ENCODE assay signal across 10 cellular contexts in the genomic region with DNA sequence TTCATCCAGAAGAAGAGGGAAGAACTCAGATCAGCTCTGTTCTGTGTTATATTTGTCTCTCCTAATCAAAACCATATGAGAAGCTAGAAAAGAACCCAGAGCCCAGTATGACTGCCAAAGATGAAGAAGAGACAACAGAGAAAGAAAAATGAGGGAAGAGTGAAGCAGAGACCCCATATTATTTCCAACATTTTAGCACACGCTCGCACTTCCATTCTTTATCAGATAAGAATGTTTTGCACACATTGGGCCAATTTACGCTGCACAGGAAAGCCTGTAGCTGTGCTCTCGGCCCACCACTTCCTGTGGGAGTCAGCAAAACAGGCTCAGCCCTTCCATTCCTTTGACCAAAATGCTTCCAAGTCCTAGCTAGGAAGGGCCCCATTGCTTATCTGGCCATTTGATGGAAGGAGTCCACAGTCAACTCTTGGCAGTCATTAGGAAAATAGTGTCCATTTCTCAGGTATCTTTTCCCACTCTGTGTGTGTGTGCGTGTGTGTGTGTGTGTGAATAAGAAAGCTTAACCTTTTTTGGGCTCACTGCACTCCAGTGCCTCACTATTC.
A peak's percentile ranks its signal among the peaks of the same experiment; 100 is the strongest.
DNase-seq lines count a peak whose midpoint lies in the region; ATAC-seq and TF ChIP-seq lines count a peak whose summit lies in the region.
"Had no signal": no experiment of that assay in that cellular context is flagged by ENCODE, and none has a peak within 500 bp of the region (broad histone marks: within the 10 kb centered on the region; RNA-seq: fewer than 3 reads in every experiment).

No MANE protein-coding gene starts in this region.

- H3K9me3 Mint-ChIP-seq in activated naive CD4-positive, alpha-beta T cell treated with anti-CD3 and anti-CD28 coated beads, Interleukin-2, amount 10 ng/mL, durations not matched to agents 7 days and 5 days: no peaks in the 10 kb centered on the region
- no peaks in the 10 kb centered on the region for H3K9me3 Mint-ChIP-seq in endothelial cell (ENCODE audit: unreplicated experiment)

- DNase-seq in activated CD4-positive, alpha-beta T cell treated with anti-CD3 and anti-CD28 coated beads for 48 hours: peak; percentile 35
- no peak for DNase-seq in activated CD4-positive, alpha-beta T cell treated with anti-CD3 and anti-CD28 coated beads for 1 hour
- DNase-seq in activated naive CD4-positive, alpha-beta T cell treated with anti-CD3 and anti-CD28 coated beads, Interleukin-2, amount 10 ng/mL, durations not matched to agents 7 days and 5 days: peak; percentile 48
- peak; percentile 59 for DNase-seq in left ventricle myocardium superior
- peak; percentile 14 for DNase-seq in testis
- no peak for DNase-seq in cortex of kidney (lab: John Stamatoyannopoulos, UW)
- DNase-seq in endothelial cell (ENCODE audit: low spot score): no peak
- DNase-seq in SHP77 treated with DMSO at 0.1 percent for 48 hours (lab: John Stamatoyannopoulos, UW): no peak
- DNase-seq: NCI-H1417 had no signal

- ATAC-seq in left ventricle myocardium superior: peak; percentile 89

- no peaks in the 10 kb centered on the region for H3K36me3 Mint-ChIP-seq in activated naive CD4-positive, alpha-beta T cell treated with anti-CD3 and anti-CD28 coated beads, Interleukin-2, amount 10 ng/mL, durations not matched to agents 7 days and 5 days
- peaks cover 4% of the 10 kb centered on the region for H3K36me3 Mint-ChIP-seq in endothelial cell (ENCODE audit: low read depth, unreplicated experiment)

- no peaks in the 10 kb centered on the region for H3K4me1 ChIP-seq in testis

- peaks cover 27% of the 10 kb centered on the region for H3K4me1 Mint-ChIP-seq in activated naive CD4-positive, alpha-beta T cell treated with anti-CD3 and anti-CD28 coated beads, Interleukin-2, amount 10 ng/mL, durations not matched to agents 7 days and 5 days
- peaks cover 32% of the 10 kb centered on the region for H3K4me1 Mint-ChIP-seq in endothelial cell (ENCODE audit: unreplicated experiment)

- no peak for TF ChIP-seq CTCF in testis (IDR thresholded peaks at IDR 0.05)
- no peak for TF ChIP-seq CTCF in endothelial cell (IDR thresholded peaks at IDR 0.05; ENCODE audit: unreplicated experiment)

- no peak for TF ChIP-seq POLR2A in testis (IDR thresholded peaks at IDR 0.05)

- no peaks in the 10 kb centered on the region for H3K27me3 Mint-ChIP-seq in activated naive CD4-positive, alpha-beta T cell treated with anti-CD3 and anti-CD28 coated beads, Interleukin-2, amount 10 ng/mL, durations not matched to agents 7 days and 5 days
- no peaks in the 10 kb centered on the region for H3K27me3 Mint-ChIP-seq in endothelial cell (ENCODE audit: unreplicated experiment)

- H3K4me3 Mint-ChIP-seq in activated naive CD4-positive, alpha-beta T cell treated with anti-CD3 and anti-CD28 coated beads, Interleukin-2, amount 10 ng/mL, durations not matched to agents 7 days and 5 days: peak overlapping the region; percentile 6
- H3K4me3 Mint-ChIP-seq in endothelial cell (ENCODE audit: unreplicated experiment): no peak overlapping the region

- CTCF ChIA-PET in activated naive CD4-positive, alpha-beta T cell treated with anti-CD3 and anti-CD28 coated beads, Interleukin-2, amount 10 ng/mL, durations not matched to agents 7 days and 5 days (lab: Charles Lee): interaction anchor here (1.7 kb wide), 1 partner anchor 46 kb away, joined by 3 read pairs; no protein-coding TSS in a partner anchor

- H3K9me3 ChIP-seq in testis: no peaks in the 10 kb centered on the region

- intact Hi-C loops in left ventricle myocardium superior (cut with micrococcal nuclease): no loop called here
- intact Hi-C loops in testis (cut with DNase I; ENCODE audit: low total_unique reads): no loop called here

- no peaks in the 10 kb centered on the region for H3K36me3 ChIP-seq in testis (ENCODE audit: low read depth, missing control alignments)

- WGBS in testis, 2 donors: 50 to 54% methylated on average over 5 of the region's 5 CpGs

- peak overlapping the region; percentile 64 for H3K27ac Mint-ChIP-seq in activated naive CD4-positive, alpha-beta T cell treated with anti-CD3 and anti-CD28 coated beads, Interleukin-2, amount 10 ng/mL, durations not matched to agents 7 days and 5 days
- no peak overlapping the region for H3K27ac Mint-ChIP-seq in endothelial cell (ENCODE audit: unreplicated experiment)

- H3K4me3 ChIP-seq in testis: no peak overlapping the region
- H3K4me3 ChIP-seq: skin epidermis had no signal

- peak overlapping the region in 1 of 2 donors; percentile 21 for H3K27ac ChIP-seq in testis

- H3K27me3 ChIP-seq in testis: no peaks in the 10 kb centered on the region

Comparison
In these comparisons a context has a peak if more than half of its experiments do, and no peak if none do; other contexts are left out.
1. DNase-seq: peak in activated CD4-positive, alpha-beta T cell treated with anti-CD3 and anti-CD28 coated beads for 48 hours (single experiment), activated naive CD4-positive, alpha-beta T cell treated with anti-CD3 and anti-CD28 coated beads, Interleukin-2, amount 10 ng/mL, durations not matched to agents 7 days and 5 days (single experiment), left ventricle myocardium superior (single experiment) and testis (single experiment); none in activated CD4-positive, alpha-beta T cell treated with anti-CD3 and anti-CD28 coated beads for 1 hour (single experiment), cortex of kidney (single experiment), endothelial cell (single experiment) and SHP77 treated with DMSO at 0.1 percent for 48 hours (single experiment).